Comparison of ENCODE assay signal across 1 cellular context in the genomic region with DNA sequence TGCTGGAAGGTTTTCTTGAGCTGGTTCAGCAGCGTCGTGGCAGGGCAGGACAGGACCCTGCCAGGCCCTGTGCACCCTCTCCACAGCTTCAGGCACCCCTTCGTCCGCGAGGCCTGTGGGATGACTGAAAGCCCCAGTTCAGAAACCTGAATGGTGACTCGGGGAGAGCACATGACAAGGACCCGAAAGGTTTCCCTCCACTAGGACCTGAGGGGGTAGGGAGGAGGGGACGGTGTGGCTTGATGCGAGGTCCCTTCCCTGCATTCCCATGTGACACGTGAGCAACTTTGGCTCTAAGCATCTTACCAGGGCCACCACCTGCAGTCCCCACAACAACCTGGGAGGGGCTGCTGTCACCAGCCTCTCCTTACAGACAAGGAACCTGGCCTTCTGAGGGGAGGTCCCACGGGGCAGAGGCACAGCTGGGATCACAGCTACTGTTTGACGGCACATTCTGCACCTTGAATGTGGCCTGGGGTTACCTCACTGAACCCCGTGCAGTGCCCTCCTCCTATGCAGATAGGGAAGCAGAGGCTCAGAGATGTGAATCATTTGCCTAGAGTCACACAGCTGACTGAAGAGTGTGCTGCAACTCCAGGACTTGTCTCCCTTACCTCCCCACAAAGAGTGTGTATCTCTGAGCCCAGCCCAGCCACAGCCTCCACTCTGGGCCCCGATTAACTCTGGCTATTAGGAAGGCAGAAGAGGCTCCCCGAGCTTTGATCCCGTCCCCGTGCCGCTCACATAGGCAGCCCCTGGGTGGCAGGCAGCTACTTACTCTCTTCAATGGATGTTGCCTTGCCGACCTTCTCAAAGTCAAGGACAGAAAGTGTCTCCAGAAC.
TF ChIP-seq lines count a peak whose summit lies in the region.

No MANE protein-coding gene starts in this region.

TF ChIP-seq in IMR-90, 13 proteins besides CTCF, POLR2A, EP300 and RAD21 (continued from another document):
- no peak for TF ChIP-seq MXI1 (IDR thresholded peaks at IDR 0.05; ENCODE audit: borderline replicate concordance, low read depth, low read length)
